ENCODE assay signal across 8 cellular contexts in genomic region chr6:32973144-32973854, GRCh38. TPM values are rescaled to one million over a fixed set of nuclear protein-coding genes. Genes with fewer than 3 reads are reported as not detected.
A peak's percentile ranks its signal among the peaks of the same experiment; 100 is the strongest.
DNase-seq lines count a peak whose midpoint lies in the region; ATAC-seq and TF ChIP-seq lines count a peak whose summit lies in the region.

No MANE protein-coding gene starts in this region.

- WGBS in smooth muscle cell (ENCODE audit: low lambda C conversion rate) = 1% methylated on average over 22 of the region's 22 CpGs

- H3K27me3 ChIP-seq in smooth muscle cell (ENCODE audit: low read depth) = no peaks in the 10 kb centered on the region

- H4K20me1 ChIP-seq in smooth muscle cell (ENCODE audit: low read depth) = peaks cover 62% of the 10 kb centered on the region

- H3K9me3 Mint-ChIP-seq in activated naive CD8-positive, alpha-beta T cell treated with anti-CD3 and anti-CD28 coated beads for 36 hours = no peaks in the 10 kb centered on the region

- TF ChIP-seq CTCF in smooth muscle cell (IDR thresholded peaks at IDR 0.05; ENCODE audit: borderline replicate concordance, insufficient read depth, poor library complexity, severe bottlenecking) = no peak

- peak overlapping the region; percentile 99 for H3K4me2 ChIP-seq in smooth muscle cell

- H3K4me3 ChIP-seq in iPS-11a (ENCODE audit: low read depth, low read length) (peak overlapping the region; percentile 97), smooth muscle cell (peak overlapping the region; percentile 96)

- peak overlapping the region; percentile 82 for H3K27ac ChIP-seq in smooth muscle cell (ENCODE audit: low read depth)

- H3K9me3 ChIP-seq in smooth muscle cell (replicated peaks; ENCODE audit: low read depth) = no peaks in the 10 kb centered on the region

- H2AFZ ChIP-seq in smooth muscle cell (ENCODE audit: low read depth) = no peak overlapping the region

- DNase-seq in NCI-H1417 (lab: John Stamatoyannopoulos, UW) (peak; percentile 31 to 82 (median 71)), NCI-H1417 treated with DMSO at 0.1 percent for 48 hours (lab: John Stamatoyannopoulos, UW) (no peak), NCI-H748 treated with DMSO at 0.1 percent for 48 hours (lab: John Stamatoyannopoulos, UW) (peak; percentile 71), smooth muscle cell (lab: John Stamatoyannopoulos, UW; ENCODE audit: unreplicated experiment) (no peak)
- DNase-seq in activated naive CD8-positive, alpha-beta T cell treated with anti-CD3 and anti-CD28 coated beads for 36 hours = peak; percentile 63

- H3K27me3 Mint-ChIP-seq in activated naive CD8-positive, alpha-beta T cell treated with anti-CD3 and anti-CD28 coated beads for 36 hours = no peaks in the 10 kb centered on the region

- ATAC-seq in HG02852 (IDR thresholded peaks at IDR 0.05; ENCODE audit: unreplicated experiment) (no peak), GM18870 (IDR thresholded peaks at IDR 0.05; ENCODE audit: unreplicated experiment) (no peak)

- peaks cover 24% of the 10 kb centered on the region for H3K36me3 ChIP-seq in smooth muscle cell (ENCODE audit: low read depth)

- H3K4me1 Mint-ChIP-seq in activated naive CD8-positive, alpha-beta T cell treated with anti-CD3 and anti-CD28 coated beads for 36 hours = peaks cover 24% of the 10 kb centered on the region

- H3K9ac ChIP-seq in smooth muscle cell (ENCODE audit: low read depth) = peak overlapping the region; percentile 91

- peaks cover 89% of the 10 kb centered on the region for H3K36me3 Mint-ChIP-seq in activated naive CD8-positive, alpha-beta T cell treated with anti-CD3 and anti-CD28 coated beads for 36 hours

- H3K4me3 Mint-ChIP-seq in activated naive CD8-positive, alpha-beta T cell treated with anti-CD3 and anti-CD28 coated beads for 36 hours = peak overlapping the region; percentile 94

- peak overlapping the region; percentile 98 for H3K27ac Mint-ChIP-seq in activated naive CD8-positive, alpha-beta T cell treated with anti-CD3 and anti-CD28 coated beads for 36 hours

- H3F3A ChIP-seq in smooth muscle cell (ENCODE audit: low read depth) = peaks cover 64% of the 10 kb centered on the region

- H3K79me2 ChIP-seq in smooth muscle cell (ENCODE audit: low read depth) = peaks cover 64% of the 10 kb centered on the region

- peaks cover 13% of the 10 kb centered on the region for H3K4me1 ChIP-seq in smooth muscle cell (ENCODE audit: low read depth)

RNA-seq across cellular contexts. Expression of gene BRD2, which starts 4.9 kb away (rescaled TPM):
- total RNA-seq in activated naive CD8-positive, alpha-beta T cell treated with anti-CD3 and anti-CD28 coated beads for 36 hours = 100 to 1,000 TPM; 298 to 335 TPM
- 205 and 244 TPM in 2 replicates for total RNA-seq in smooth muscle cell
- 162 and 197 TPM in 2 replicates for polyA plus RNA-seq in smooth muscle cell

RNA-seq across cellular contexts. Expression of gene HLA-DMA, which starts 20.4 kb away (rescaled TPM):
- total RNA-seq in activated naive CD8-positive, alpha-beta T cell treated with anti-CD3 and anti-CD28 coated beads for 36 hours = 10 to 100 TPM; 15.8 to 16.9 TPM
- total RNA-seq in smooth muscle cell = 0.90 and 3.1 TPM in 2 replicates
- 4.0 and 4.8 TPM in 2 replicates for polyA plus RNA-seq in smooth muscle cell

RNA-seq across cellular contexts. Expression of gene HLA-DMB, which starts 32.5 kb away (rescaled TPM):
- total RNA-seq in activated naive CD8-positive, alpha-beta T cell treated with anti-CD3 and anti-CD28 coated beads for 36 hours = 1 to 10 TPM; 4.6 to 6.1 TPM
- not detected in 2 replicates for total RNA-seq in smooth muscle cell
- polyA plus RNA-seq in smooth muscle cell = not detected in 2 replicates

RNA-seq across cellular contexts. Expression of gene HLA-DOA, which starts 36.1 kb away (rescaled TPM):
- 1 to 10 TPM; 9.8 to 9.9 TPM for total RNA-seq in activated naive CD8-positive, alpha-beta T cell treated with anti-CD3 and anti-CD28 coated beads for 36 hours
- 0.09 TPM in 1 of 2 replicates, not detected in the other for total RNA-seq in smooth muscle cell
- 0.26 TPM in 1 of 2 replicates, not detected in the other for polyA plus RNA-seq in smooth muscle cell

Comparison
In these comparisons a context has a peak if more than half of its experiments do, and no peak if none do; other contexts are left out.
1. DNase-seq: peak in NCI-H1417 (3 of 3), NCI-H748 treated with DMSO at 0.1 percent for 48 hours (single experiment) and activated naive CD8-positive, alpha-beta T cell treated with anti-CD3 and anti-CD28 coated beads for 36 hours (single experiment); none in NCI-H1417 treated with DMSO at 0.1 percent for 48 hours (single experiment) and smooth muscle cell (single experiment).